In the genomic region with DNA sequence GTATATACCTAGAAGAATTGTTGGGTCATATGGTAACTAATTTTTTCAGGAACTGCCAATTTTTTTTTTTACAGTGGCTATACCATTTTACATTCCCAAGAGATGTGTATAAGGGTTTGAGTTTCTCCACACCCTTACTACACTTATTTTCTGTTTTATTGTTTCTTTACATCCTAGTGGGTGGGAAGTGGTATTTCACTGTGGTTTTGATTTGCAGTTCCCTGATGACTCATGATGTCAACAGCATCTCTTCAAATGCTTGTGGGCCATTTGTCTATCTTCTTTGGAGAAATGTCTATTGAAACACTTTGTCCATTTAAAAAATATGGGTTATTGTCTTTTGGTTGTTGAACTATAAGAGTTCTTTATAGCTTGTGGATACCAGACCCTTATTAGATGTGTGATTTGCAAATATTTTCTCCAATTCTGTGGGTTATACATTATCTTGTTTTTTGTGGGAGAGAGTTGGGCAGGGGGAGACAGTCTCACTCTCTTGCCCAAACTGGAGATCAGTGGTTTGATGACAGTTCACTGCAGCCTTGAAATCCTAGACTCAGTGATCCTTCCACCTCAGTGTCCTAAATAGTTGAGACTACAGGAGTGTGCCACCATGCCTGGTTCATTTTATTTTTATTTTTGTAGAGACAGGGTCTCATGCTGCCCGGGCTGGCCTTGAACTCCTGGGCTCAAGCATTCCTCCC, we compare ENCODE assay signal across 11 cellular contexts. TPM values are rescaled to one million over a fixed set of nuclear protein-coding genes. Genes with fewer than 3 reads are reported as not detected.
A peak's percentile ranks its signal among the peaks of the same experiment; 100 is the strongest.
DNase-seq lines count a peak whose midpoint lies in the region; ATAC-seq and TF ChIP-seq lines count a peak whose summit lies in the region.
"Had no signal": no experiment of that assay in that cellular context is flagged by ENCODE, and none has a peak within 500 bp of the region (broad histone marks: within the 10 kb centered on the region; RNA-seq: fewer than 3 reads in every experiment).

No MANE protein-coding gene starts in this region.

- peak overlapping the region; percentile 25 for H3K4me3 Mint-ChIP-seq in activated T-cell treated with anti-CD3 and anti-CD28 coated beads, Interleukin-2, amount 50 U/mL, for 24 hours
- no peak overlapping the region for H3K4me3 Mint-ChIP-seq in endodermal cell
- H3K4me3 Mint-ChIP-seq in stimulated activated naive B cell treated with anti-CD40 and anti-IgM and Interleukin-4, amounts not matched to agents 10 μg/mL and 1 μg/mL and 100 μg/mL, for 72 hours = no peak overlapping the region

- no peaks in the 10 kb centered on the region for H3K4me1 ChIP-seq in endodermal cell (ENCODE audit: control insufficient read depth, insufficient read depth, low read length)

- ATAC-seq in stimulated activated naive B cell treated with anti-CD40 and anti-IgM and Interleukin-4, amounts not matched to agents 10 μg/mL and 1 μg/mL and 100 μg/mL, for 72 hours (replicated peaks) = peak; percentile 69 to 76
- no peak for ATAC-seq in HG03108 (IDR thresholded peaks at IDR 0.05; ENCODE audit: unreplicated experiment)

- H3K27ac ChIP-seq in endodermal cell (ENCODE audit: low read depth, low read length) = no peak overlapping the region

- no peak for DNase-seq in activated T-cell treated with anti-CD3 and anti-CD28 coated beads, Interleukin-2, amount 50 U/mL, for 24 hours
- no peak for DNase-seq in activated T-cell treated with anti-CD3 and anti-CD28 coated beads, Interleukin-2, amount 50 U/mL, for 48 hours
- peak; percentile 49 for DNase-seq in SIG-M5 treated with dmso at 0.1 percent for 504 hours (lab: John Stamatoyannopoulos, UW; ENCODE audit: unreplicated experiment)
- DNase-seq in endodermal cell = no peak
- DNase-seq in stimulated activated naive B cell treated with anti-CD40 and anti-IgM and Interleukin-4, amounts not matched to agents 10 μg/mL and 1 μg/mL and 100 μg/mL, for 72 hours = no peak
- no peak for DNase-seq in DMS153 (lab: John Stamatoyannopoulos, UW)
- DNase-seq in GM19240 (ENCODE audit: insufficient read length, low spot score) = no peak
- DNase-seq: activated CD4-positive, alpha-beta T cell treated with anti-CD3 and anti-CD28 coated beads for 1 hour; Karpas-422; occipital lobe had no signal

- no peak overlapping the region for H3K9ac ChIP-seq in endodermal cell (ENCODE audit: extremely low read depth, low read length, poor library complexity, severe bottlenecking)

- 95% methylated on average over 1 of the region's 1 CpG; no CpG with 5 or more reads in 1 of the 2 experiments for WGBS in endodermal cell (ENCODE audit: insufficient coverage in 1 of 2, insufficient read length in 1 of 2), 2 experiments

- H3K27me3 ChIP-seq in endodermal cell (ENCODE audit: control insufficient read depth, insufficient read depth, low read length, poor library complexity, severe bottlenecking) = no peaks in the 10 kb centered on the region

- no peaks in the 10 kb centered on the region for H3K9me3 ChIP-seq in endodermal cell (ENCODE audit: control insufficient read depth, low read length)

- peak overlapping the region; percentile 70 for H3K27ac Mint-ChIP-seq in activated T-cell treated with anti-CD3 and anti-CD28 coated beads, Interleukin-2, amount 50 U/mL, for 24 hours
- no peak overlapping the region for H3K27ac Mint-ChIP-seq in endodermal cell
- no peak overlapping the region for H3K27ac Mint-ChIP-seq in stimulated activated naive B cell treated with anti-CD40 and anti-IgM and Interleukin-4, amounts not matched to agents 10 μg/mL and 1 μg/mL and 100 μg/mL, for 72 hours

- H3K36me3 Mint-ChIP-seq in activated T-cell treated with anti-CD3 and anti-CD28 coated beads, Interleukin-2, amount 50 U/mL, for 24 hours (ENCODE audit: low read depth) = peaks cover 77% of the 10 kb centered on the region
- peaks cover 83% of the 10 kb centered on the region for H3K36me3 Mint-ChIP-seq in endodermal cell (ENCODE audit: low read depth)
- H3K36me3 Mint-ChIP-seq in stimulated activated naive B cell treated with anti-CD40 and anti-IgM and Interleukin-4, amounts not matched to agents 10 μg/mL and 1 μg/mL and 100 μg/mL, for 72 hours = peaks cover 39 to 61% of the 10 kb centered on the region in 2 donors

- peaks cover 19% of the 10 kb centered on the region for H3K4me1 Mint-ChIP-seq in activated T-cell treated with anti-CD3 and anti-CD28 coated beads, Interleukin-2, amount 50 U/mL, for 24 hours (ENCODE audit: low read depth)
- no peaks in the 10 kb centered on the region for H3K4me1 Mint-ChIP-seq in endodermal cell
- H3K4me1 Mint-ChIP-seq in stimulated activated naive B cell treated with anti-CD40 and anti-IgM and Interleukin-4, amounts not matched to agents 10 μg/mL and 1 μg/mL and 100 μg/mL, for 72 hours = peaks cover 7 to 21% of the 10 kb centered on the region in 2 donors

- no peaks in the 10 kb centered on the region for H3K27me3 Mint-ChIP-seq in activated T-cell treated with anti-CD3 and anti-CD28 coated beads, Interleukin-2, amount 50 U/mL, for 24 hours
- no peaks in the 10 kb centered on the region for H3K27me3 Mint-ChIP-seq in endodermal cell (ENCODE audit: insufficient read depth)
- H3K27me3 Mint-ChIP-seq in stimulated activated naive B cell treated with anti-CD40 and anti-IgM and Interleukin-4, amounts not matched to agents 10 μg/mL and 1 μg/mL and 100 μg/mL, for 72 hours = no peaks in the 10 kb centered on the region

- no peaks in the 10 kb centered on the region for H3K9me3 Mint-ChIP-seq in activated T-cell treated with anti-CD3 and anti-CD28 coated beads, Interleukin-2, amount 50 U/mL, for 24 hours
- no peaks in the 10 kb centered on the region for H3K9me3 Mint-ChIP-seq in endodermal cell
- no peaks in the 10 kb centered on the region for H3K9me3 Mint-ChIP-seq in stimulated activated naive B cell treated with anti-CD40 and anti-IgM and Interleukin-4, amounts not matched to agents 10 μg/mL and 1 μg/mL and 100 μg/mL, for 72 hours

- no peak overlapping the region for H3K4me3 ChIP-seq in endodermal cell (ENCODE audit: low read length)

- TF ChIP-seq CTCF in endodermal cell (conservative IDR thresholded peaks at IDR 0.05) = peak; percentile 28

- H3K36me3 ChIP-seq in endodermal cell (ENCODE audit: control insufficient read depth, insufficient read depth, low read length) = peaks cover 72% of the 10 kb centered on the region

RNA-seq across cellular contexts. Expression of gene PISD, which starts 30.3 kb away (rescaled TPM):
- total RNA-seq in endodermal cell = 10 to 100 TPM; 39.1 to 43.4 TPM
- 29.2 TPM for polyA plus RNA-seq in endodermal cell (2013, experiment 1 of 2)
- 28.1 TPM for polyA plus RNA-seq in endodermal cell (2013, experiment 2 of 2)

RNA-seq across cellular contexts. Expression of gene PRR14L, which starts 57.6 kb away (rescaled TPM):
- 100 to 1,000 TPM; 105 to 131 TPM for total RNA-seq in endodermal cell
- polyA plus RNA-seq in endodermal cell (2013, experiment 1 of 2) = 15.2 TPM
- polyA plus RNA-seq in endodermal cell (2013, experiment 2 of 2) = 15.0 TPM
